ENCODE assay signal across 15 cellular contexts in the genomic region with DNA sequence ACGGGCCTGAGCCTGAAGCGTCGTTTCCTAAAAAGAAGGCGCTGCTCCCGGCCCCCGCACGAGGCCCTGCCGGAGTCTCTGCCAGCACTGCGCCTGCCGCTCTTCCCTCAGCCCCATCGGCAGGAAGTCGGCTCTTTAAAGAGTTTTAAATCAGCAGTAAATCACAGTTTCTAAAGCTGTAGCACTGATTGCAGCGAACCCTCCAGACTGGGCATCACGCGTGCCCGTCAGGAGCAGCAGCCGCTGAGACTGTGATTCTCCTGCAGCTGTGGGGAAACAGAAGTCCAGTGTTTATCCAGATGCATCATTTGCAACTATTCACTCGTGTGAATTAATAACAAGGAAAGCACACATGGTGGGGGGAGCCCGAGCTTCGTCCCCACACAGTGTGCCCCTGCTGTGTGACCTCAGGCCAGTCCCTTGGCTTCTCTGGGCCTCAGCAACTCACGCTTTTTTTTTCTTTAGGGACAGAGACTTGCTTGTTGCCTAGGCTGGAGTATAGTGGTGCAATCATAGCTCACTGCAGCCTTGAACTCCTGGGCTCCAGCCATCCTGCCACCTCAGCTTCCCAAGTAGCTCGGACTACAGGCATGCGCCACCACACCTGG. TPM values are rescaled to one million over a fixed set of nuclear protein-coding genes. Genes with fewer than 3 reads are reported as not detected.
DNase-seq lines count a peak whose midpoint lies in the region; TF ChIP-seq lines count a peak whose summit lies in the region.
"Had no signal": no experiment of that assay in that cellular context is flagged by ENCODE, and none has a peak within 500 bp of the region (broad histone marks: within the 10 kb centered on the region; RNA-seq: fewer than 3 reads in every experiment).

No MANE protein-coding gene starts in this region.

- no peaks in the 10 kb centered on the region for H3K27me3 Mint-ChIP-seq in MCF 10A (ENCODE audit: insufficient read depth, unreplicated experiment)

- no TSS peak for BruUV-seq in MCF 10A (replicated peaks; lab: Mats Ljungman, UMichigan)

- no peaks in the 10 kb centered on the region for H3K27me3 ChIP-seq in neuronal stem cell (ENCODE audit: control insufficient read depth in 3 of 3, insufficient read depth in 3 of 3, low read depth in 1 of 3, low read length in 3 of 3)

- H2AFZ ChIP-seq in neuronal stem cell (ENCODE audit: low read length): peak overlapping the region; percentile 56

- no peak overlapping the region for H2BK12ac ChIP-seq in neuronal stem cell (ENCODE audit: low read length)

- H2BK5ac ChIP-seq in neuronal stem cell (ENCODE audit: low read length): no peak overlapping the region

- H3K9me3 ChIP-seq in neuronal stem cell (replicated peaks in 1 of 2; ENCODE audit: control insufficient read depth in 2 of 2, insufficient read depth in 1 of 2, low read depth in 1 of 2, low read length in 2 of 2): no peaks in the 10 kb centered on the region

- no peaks in the 10 kb centered on the region for H3K79me1 ChIP-seq in neuronal stem cell (ENCODE audit: low read depth, low read length)

- no peak overlapping the region for H3K27ac ChIP-seq in neuronal stem cell (replicated peaks; ENCODE audit: low read length)

- H3K4ac ChIP-seq in neuronal stem cell (ENCODE audit: low read length): no peak overlapping the region

- H3K14ac ChIP-seq in neuronal stem cell (ENCODE audit: low read length): peak overlapping the region; percentile 51

- H3K18ac ChIP-seq in neuronal stem cell (ENCODE audit: low read length): peak overlapping the region; percentile 86

- H4K8ac ChIP-seq in neuronal stem cell (ENCODE audit: low read depth, low read length): no peak overlapping the region

- H3K4me1 ChIP-seq in neuronal stem cell (ENCODE audit: control insufficient read depth in 2 of 2, insufficient read depth in 1 of 2, low read depth in 1 of 2, low read length in 2 of 2): peaks cover 14 to 19% of the 10 kb centered on the region in 2 donors

- H3K4me3 Mint-ChIP-seq in MCF 10A (ENCODE audit: unreplicated experiment): no peak overlapping the region
- H3K4me3 Mint-ChIP-seq: B cell; CD4-positive, alpha-beta memory T cell had no signal

- no peaks in the 10 kb centered on the region for H3K36me3 Mint-ChIP-seq in MCF 10A (ENCODE audit: insufficient read depth, unreplicated experiment)
- H3K36me3 Mint-ChIP-seq: CD4-positive, alpha-beta memory T cell had no signal

- CTCF ChIA-PET in MCF 10A (lab: Yijun Ruan, JAX): no interaction called here

- H3K27ac Mint-ChIP-seq in MCF 10A (ENCODE audit: low read depth, unreplicated experiment): no peak overlapping the region
- H3K27ac Mint-ChIP-seq: B cell; CD4-positive, alpha-beta memory T cell had no signal

- H3K36me3 ChIP-seq in neuronal stem cell (replicated peaks in 1 of 2; ENCODE audit: control insufficient read depth in 2 of 2, insufficient read depth in 2 of 2, low read length in 2 of 2): no peaks in the 10 kb centered on the region

- no peak overlapping the region for H4K91ac ChIP-seq in neuronal stem cell (ENCODE audit: low read depth, low read length, poor library complexity)

- H3K9me3 Mint-ChIP-seq in MCF 10A (ENCODE audit: unreplicated experiment): no peaks in the 10 kb centered on the region

- H2BK120ac ChIP-seq in neuronal stem cell (ENCODE audit: low read depth, low read length): peak overlapping the region; percentile 65

- WGBS in neuronal stem cell (ENCODE audit: extremely low coverage in 2 of 2, insufficient read length in 2 of 2, insufficient replicate concordance in 1 of 2), 2 donors: no CpG with 5 or more reads among the region's 23 CpGs

- intact Hi-C loops in MCF 10A (cut with micrococcal nuclease): no loop called here

- peak overlapping the region; percentile 48 for H3K23ac ChIP-seq in neuronal stem cell (ENCODE audit: low read depth, low read length, poor library complexity)

- no peak overlapping the region for H3K4me3 ChIP-seq in neuronal stem cell (ENCODE audit: low read length in 2 of 2)

- peak overlapping the region; percentile 97 for H2BK15ac ChIP-seq in neuronal stem cell (ENCODE audit: low read length)

- POLR2A ChIA-PET in MCF 10A (lab: Yijun Ruan, JAX): interaction anchor here (1.0 kb wide), 1 partner anchor 9 kb away, joined by 5 read pairs; no protein-coding TSS in a partner anchor

- DNase-seq in anterior cingulate cortex (lab: John Stamatoyannopoulos, UW) (peak in 36 of 58 donors; percentile 19 to 79 (median 46)), hippocampal formation (lab: John Stamatoyannopoulos, UW) (peak; percentile 51 to 61), neuronal stem cell (ENCODE audit: low spot score) (no peak), superior temporal gyrus (ENCODE audit: extremely low spot score) (peak; percentile 83), HuH-7.5 (ENCODE audit: low spot score) (no peak), MCF 10A (ENCODE audit: unreplicated experiment) (no peak), activated T-cell treated with anti-CD3 and anti-CD28 coated beads for 4 hours (no peak)
- DNase-seq: ACHN; CD4-positive, alpha-beta memory T cell; GF-D8; NCI-H1092; NCI-H2107; NCI-H226; NCI-H526 treated with DMSO at 0.1 percent for 48 hours had no signal

- no peaks in the 10 kb centered on the region for H3K4me1 Mint-ChIP-seq in MCF 10A (ENCODE audit: insufficient read depth, unreplicated experiment)
- H3K4me1 Mint-ChIP-seq: B cell; CD4-positive, alpha-beta memory T cell had no signal

- H3K4me2 ChIP-seq in neuronal stem cell (ENCODE audit: insufficient read depth, low read length, poor library complexity, severe bottlenecking): no peak overlapping the region

- TF ChIP-seq CTCF in MCF 10A (IDR thresholded peaks at IDR 0.05; ENCODE audit: unreplicated experiment): no peak

- no peak overlapping the region for H3K9ac ChIP-seq in neuronal stem cell (ENCODE audit: low read depth, low read length, poor library complexity)

- H2AK5ac ChIP-seq in neuronal stem cell (ENCODE audit: low read depth, low read length): peak overlapping the region; percentile 89

RNA-seq across cellular contexts. Expression of a gene that starts 28.3 kb away (rescaled TPM):
- polyA plus RNA-seq in neuronal stem cell (2013, experiment 1 of 2): 66.9 TPM
- polyA plus RNA-seq in neuronal stem cell (2013, experiment 2 of 2): 67.5 TPM
- 0.96 and 1.4 TPM in 2 replicates for total RNA-seq in MCF 10A (2022)

RNA-seq across cellular contexts. Expression of a gene that starts 44.0 kb away (rescaled TPM):
- polyA plus RNA-seq in neuronal stem cell (2013, experiment 1 of 2): 18.0 TPM
- 17.8 TPM for polyA plus RNA-seq in neuronal stem cell (2013, experiment 2 of 2)
- total RNA-seq in MCF 10A (2022): 23.4 and 29.3 TPM in 2 replicates

Comparison
In these comparisons a context has a peak if more than half of its experiments do, and no peak if none do; other contexts are left out.
1. DNase-seq: peak in anterior cingulate cortex (36 of 58), hippocampal formation (2 of 2) and superior temporal gyrus (single experiment); none in neuronal stem cell (single experiment), HuH-7.5 (single experiment), MCF 10A (single experiment) and activated T-cell treated with anti-CD3 and anti-CD28 coated beads for 4 hours (single experiment).